Comparison of ENCODE assay signal across 2 cellular contexts in genomic region chr14:102141797-102142196, GRCh38.
A peak's percentile ranks its signal among the peaks of the same experiment; 100 is the strongest.
TF ChIP-seq lines count a peak whose summit lies in the region.

No MANE protein-coding gene starts in this region.

TF ChIP-seq in GM23338, 12 proteins besides CTCF, POLR2A, EP300 and RAD21 (continued from another document):
- TF ChIP-seq NANOG (IDR thresholded peaks at IDR 0.05; ENCODE audit: borderline replicate concordance) (no peak), EZH2phosphoT487 (IDR thresholded peaks at IDR 0.05; ENCODE audit: unreplicated experiment) (no peak), ZNF114 (CRISPR knock-in tag; IDR thresholded peaks at IDR 0.05) (no peak)

TF ChIP-seq in SK-N-SH treated with all-trans-retinoic acid at 6 μM for 48 hours, 23 proteins besides CTCF, POLR2A, EP300 and RAD21 (continued from another document):
- TF ChIP-seq PATZ1 (CRISPR knock-in tag; IDR thresholded peaks at IDR 0.05; ENCODE audit: borderline replicate concordance) (no peak), TCF4 (CRISPR knock-in tag; IDR thresholded peaks at IDR 0.05; ENCODE audit: borderline replicate concordance) (peak; percentile 81), BACH2 (CRISPR knock-in tag; IDR thresholded peaks at IDR 0.05; ENCODE audit: borderline replicate concordance) (no peak), OSR1 (CRISPR knock-in tag; IDR thresholded peaks at IDR 0.05) (no peak), SNAI2 (CRISPR knock-in tag; IDR thresholded peaks at IDR 0.05) (no peak), GLIS3 (CRISPR knock-in tag; IDR thresholded peaks at IDR 0.05) (no peak), ESRRG (CRISPR knock-in tag; IDR thresholded peaks at IDR 0.05) (no peak)
